ENCODE assay signal across 24 cellular contexts in genomic region chrX:148872153-148872540, GRCh38.
A peak's percentile ranks its signal among the peaks of the same experiment; 100 is the strongest.
DNase-seq lines count a peak whose midpoint lies in the region; ATAC-seq and TF ChIP-seq lines count a peak whose summit lies in the region.
"Had no signal": no experiment of that assay in that cellular context is flagged by ENCODE, and none has a peak within 500 bp of the region (broad histone marks: within the 10 kb centered on the region; RNA-seq: fewer than 3 reads in every experiment).

No MANE protein-coding gene starts in this region.

- no peaks in the 10 kb centered on the region for H3K79me2 ChIP-seq in fibroblast of lung (ENCODE audit: control insufficient read depth, insufficient read depth, low read length)

- H3K27ac ChIP-seq in fibroblast of lung (ENCODE audit: insufficient read depth, low read length) = no peak overlapping the region
- no peak overlapping the region for H3K27ac ChIP-seq in lower lobe of right lung

- H3K27me3 ChIP-seq in fibroblast of lung (ENCODE audit: control insufficient read depth, insufficient read depth, low read length) (no peaks in the 10 kb centered on the region), lower lobe of right lung (ENCODE audit: low read depth) (no peaks in the 10 kb centered on the region)
- H3K27me3 ChIP-seq: BE2C, MG63 had no signal

- peak; percentile 40 for DNase-seq in LHCN-M2 (ENCODE audit: low read depth)
- DNase-seq in fibroblast of lung (ENCODE audit: low read depth in 2 of 2) = peak; percentile 9 to 17
- peak; percentile 42 for DNase-seq in myocyte (ENCODE audit: low read depth)
- no peak for DNase-seq in SW 1271 (lab: John Stamatoyannopoulos, UW)
- DNase-seq in lower lobe of right lung = no peak
- no peak for DNase-seq in stimulated activated CD4-positive, alpha-beta T cell treated with anti-CD3 and anti-CD28 coated beads, Interleukin-12 subunit alpha, Interleukin-12 subunit beta, amount 100 ng/mL, for 4 hours
- DNase-seq: BE2C; Calu3; DMS79 treated with DMSO at 0.1 percent for 48 hours; GF-D8; H9; KBM-7; NCI-H1105 treated with DMSO at 0.1 percent for 48 hours; NCI-H1694; NCI-H2029 treated with DMSO at 0.1 percent for 48 hours; NCI-H446 treated with DMSO at 0.1 percent for 48 hours; NCI-H526; NCI-H82; NK-92 treated with Interleukin-12 subunit alpha and Interleukin-12 subunit beta, amount 100 ng/mL, for 24 hours; PC-3; SK-N-SH had no signal

- ATAC-seq in HG03571 (IDR thresholded peaks at IDR 0.05; ENCODE audit: unreplicated experiment) (no peak), lower lobe of right lung (no peak)
- ATAC-seq: GM23338, PC-3 had no signal

- no peak overlapping the region for H2AFZ ChIP-seq in fibroblast of lung (ENCODE audit: low read length)
- H2AFZ ChIP-seq: GM23338 had no signal

- H3K9ac ChIP-seq in fibroblast of lung (ENCODE audit: insufficient read depth, low read length) = no peak overlapping the region
- H3K9ac ChIP-seq: SK-N-SH had no signal

- intact Hi-C loops in lower lobe of right lung (cut with DNase I) = no loop called here

- no peaks in the 10 kb centered on the region for H3K36me3 ChIP-seq in fibroblast of lung (ENCODE audit: control insufficient read depth, insufficient read depth, low read length)
- H3K36me3 ChIP-seq in lower lobe of right lung = no peaks in the 10 kb centered on the region
- H3K36me3 ChIP-seq: BE2C, MG63 had no signal

- no peak for TF ChIP-seq CTCF in fibroblast of lung (conservative IDR thresholded peaks at IDR 0.05 in 1 of 2, IDR thresholded peaks at IDR 0.05 in 1 of 2; ENCODE audit: low read depth in 1 of 2, low read length in 2 of 2)
- no peak for TF ChIP-seq CTCF in lower lobe of right lung (IDR thresholded peaks at IDR 0.05)

- H3K4me3 ChIP-seq in fibroblast of lung (replicated peaks in 1 of 4; ENCODE audit: control extremely low read depth in 1 of 4, insufficient read depth in 1 of 4, low read depth in 3 of 4, low read length in 4 of 4) (no peak overlapping the region), lower lobe of right lung (no peak overlapping the region)
- H3K4me3 ChIP-seq: GM23338, MG63 had no signal

- H3K4me1 ChIP-seq in fibroblast of lung (ENCODE audit: control insufficient read depth, extremely low read depth, insufficient read depth, low read length) (peaks cover 5% of the 10 kb centered on the region), lower lobe of right lung (no peaks in the 10 kb centered on the region)
- H3K4me1 ChIP-seq: BE2C had no signal

- H3K4me2 ChIP-seq in fibroblast of lung (ENCODE audit: extremely low read depth, insufficient read depth, low read length) = no peak overlapping the region
- H3K4me2 ChIP-seq: GM23338, SK-N-SH had no signal

- H3K9me3 ChIP-seq in fibroblast of lung (ENCODE audit: control insufficient read depth, insufficient read depth, low read depth, low read length) = no peaks in the 10 kb centered on the region
- no peaks in the 10 kb centered on the region for H3K9me3 ChIP-seq in lower lobe of right lung
- H3K9me3 ChIP-seq: BE2C, MG63, SK-N-SH had no signal

- H4K20me1 ChIP-seq in fibroblast of lung (ENCODE audit: control insufficient read depth, extremely low read depth, insufficient read depth, low read length) = no peaks in the 10 kb centered on the region

Comparison
In these comparisons a context has a peak if more than half of its experiments do, and no peak if none do; other contexts are left out.
1. DNase-seq: peak in LHCN-M2 (single experiment), fibroblast of lung (2 of 2) and myocyte (single experiment); none in SW 1271 (0 of 2), lower lobe of right lung (single experiment) and stimulated activated CD4-positive, alpha-beta T cell treated with anti-CD3 and anti-CD28 coated beads, Interleukin-12 subunit alpha, Interleukin-12 subunit beta, amount 100 ng/mL, for 4 hours (single experiment).